In genomic region chr3:5122030-5122740, GRCh38 we compare ENCODE assay signal across 8 cellular contexts. TPM values are rescaled to one million over a fixed set of nuclear protein-coding genes. Genes with fewer than 3 reads are reported as not detected.
A peak's percentile ranks its signal among the peaks of the same experiment; 100 is the strongest.
DNase-seq lines count a peak whose midpoint lies in the region; ATAC-seq and TF ChIP-seq lines count a peak whose summit lies in the region.

TSS of gene ARL8B (plus strand) at chr3:5122292. CDS start at chr3:5122466, 174 bp downstream.

- H3K4me3 ChIP-seq in DOHH2 (ENCODE audit: low read length) (peak within 1 kb of the TSS; percentile 91), fibroblast of lung (replicated peaks in 1 of 4; ENCODE audit: control extremely low read depth in 1 of 4, insufficient read depth in 1 of 4, low read depth in 3 of 4, low read length in 4 of 4) (peak within 1 kb of the TSS; percentile 94 to 99 (median 98))

- H4K20me1 ChIP-seq in DOHH2 (ENCODE audit: control insufficient read depth, insufficient read depth, low read depth, low read length) (peaks cover 12% of the 10 kb centered on the region; the same call in 1 of the 2 replicates), fibroblast of lung (ENCODE audit: control insufficient read depth, extremely low read depth, insufficient read depth, low read length) (no peaks in the 10 kb centered on the region)

- H3K79me2 ChIP-seq in DOHH2 (ENCODE audit: control insufficient read depth, low read length) (peaks cover 55% of the 10 kb centered on the region), fibroblast of lung (ENCODE audit: control insufficient read depth, insufficient read depth, low read length) (peaks cover 51% of the 10 kb centered on the region)

- H2AFZ ChIP-seq in fibroblast of lung (ENCODE audit: low read length), result peak within 1 kb of the TSS; percentile 45

- peaks cover 13% of the 10 kb centered on the region for H3K36me3 ChIP-seq in DOHH2 (ENCODE audit: control insufficient read depth, low read length)
- H3K36me3 ChIP-seq in fibroblast of lung (ENCODE audit: control insufficient read depth, insufficient read depth, low read length), result no peaks in the 10 kb centered on the region

- no peaks in the 10 kb centered on the region for H3K27me3 Mint-ChIP-seq in IgD-negative memory B cell
- H3K27me3 Mint-ChIP-seq in naive thymus-derived CD8-positive, alpha-beta T cell, result no peaks in the 10 kb centered on the region
- H3K27me3 Mint-ChIP-seq in stimulated activated naive B cell treated with anti-CD40 and anti-IgM and Interleukin-4, amounts not matched to agents 10 μg/mL and 1 μg/mL and 100 μg/mL, for 72 hours, result no peaks in the 10 kb centered on the region

- H3K9me3 ChIP-seq in DOHH2 (ENCODE audit: control insufficient read depth, insufficient read depth, low read length), result no peaks in the 10 kb centered on the region
- no peaks in the 10 kb centered on the region for H3K9me3 ChIP-seq in fibroblast of lung (ENCODE audit: control insufficient read depth, insufficient read depth, low read depth, low read length)

- H3K27me3 ChIP-seq in DOHH2 (ENCODE audit: control insufficient read depth, low read length) (no peaks in the 10 kb centered on the region), fibroblast of lung (ENCODE audit: control insufficient read depth, insufficient read depth, low read length) (no peaks in the 10 kb centered on the region)

- POLR2A ChIA-PET in naive thymus-derived CD8-positive, alpha-beta T cell (lab: Charles Lee), result interaction anchor here (0.6 to 1.6 kb wide), 5 partner anchors 13 to 1986 kb away, joined by 3 to 4 read pairs (median 4); no protein-coding TSS in a partner anchor

- H3F3A ChIP-seq in DOHH2 (ENCODE audit: control insufficient read depth, insufficient read depth), result no peaks in the 10 kb centered on the region; the same call in 1 of the 2 replicates

- H3K9me2 ChIP-seq in DOHH2 (replicated peaks; ENCODE audit: control insufficient read depth, low read length), result no peaks in the 10 kb centered on the region

- peaks cover 24 to 31% (median 25%) of the 10 kb centered on the region in 3 donors for H3K4me1 Mint-ChIP-seq in IgD-negative memory B cell
- peaks cover 20 to 46% (median 44%) of the 10 kb centered on the region in 4 donors for H3K4me1 Mint-ChIP-seq in naive thymus-derived CD8-positive, alpha-beta T cell
- H3K4me1 Mint-ChIP-seq in stimulated activated naive B cell treated with anti-CD40 and anti-IgM and Interleukin-4, amounts not matched to agents 10 μg/mL and 1 μg/mL and 100 μg/mL, for 72 hours, result peaks cover 17 to 45% of the 10 kb centered on the region in 2 donors

- peaks cover 1% of the 10 kb centered on the region for H3K36me3 Mint-ChIP-seq in IgD-negative memory B cell
- peaks cover 0 to 4% (median 0%) of the 10 kb centered on the region in 3 donors for H3K36me3 Mint-ChIP-seq in naive thymus-derived CD8-positive, alpha-beta T cell
- H3K36me3 Mint-ChIP-seq in stimulated activated naive B cell treated with anti-CD40 and anti-IgM and Interleukin-4, amounts not matched to agents 10 μg/mL and 1 μg/mL and 100 μg/mL, for 72 hours, result peaks cover 12 to 27% of the 10 kb centered on the region in 2 donors

- H3K4me1 ChIP-seq in DOHH2 (ENCODE audit: control insufficient read depth, low read length) (peaks cover 34% of the 10 kb centered on the region), fibroblast of lung (ENCODE audit: control insufficient read depth, extremely low read depth, insufficient read depth, low read length) (peaks cover 3% of the 10 kb centered on the region)

- peak; percentile 92 for DNase-seq in RPMI8226
- DNase-seq in activated T-helper 1 cell treated with anti-CD3 and anti-CD28 coated beads, Interleukin-2, amount 50 U/mL, for 16 hours (ENCODE audit: low read depth in 1 of 2, low spot score in 1 of 2), result peak; percentile 87 to 88
- peak; percentile 85 to 87 for DNase-seq in fibroblast of lung (ENCODE audit: low read depth in 2 of 2)
- DNase-seq in naive thymus-derived CD8-positive, alpha-beta T cell, result peak; percentile 78 to 93 (median 88)
- peak; percentile 90 for DNase-seq in stimulated activated naive B cell treated with anti-CD40 and anti-IgM and Interleukin-4, amounts not matched to agents 10 μg/mL and 1 μg/mL and 100 μg/mL, for 72 hours

- peak within 1 kb of the TSS; percentile 86 to 97 (median 94) for H3K4me3 Mint-ChIP-seq in IgD-negative memory B cell
- H3K4me3 Mint-ChIP-seq in naive thymus-derived CD8-positive, alpha-beta T cell, result peak within 1 kb of the TSS; percentile 76 to 96 (median 91)
- H3K4me3 Mint-ChIP-seq in stimulated activated naive B cell treated with anti-CD40 and anti-IgM and Interleukin-4, amounts not matched to agents 10 μg/mL and 1 μg/mL and 100 μg/mL, for 72 hours, result peak within 1 kb of the TSS; percentile 91 to 98

- peak; percentile 90 for ATAC-seq in GM21529 (IDR thresholded peaks at IDR 0.05; ENCODE audit: unreplicated experiment)
- peak; percentile 96 to 98 for ATAC-seq in naive thymus-derived CD8-positive, alpha-beta T cell
- ATAC-seq in stimulated activated naive B cell treated with anti-CD40 and anti-IgM and Interleukin-4, amounts not matched to agents 10 μg/mL and 1 μg/mL and 100 μg/mL, for 72 hours (replicated peaks), result peak; percentile 92 to 96

- peak within 1 kb of the TSS; percentile 35 for H3K27ac ChIP-seq in DOHH2 (ENCODE audit: low read depth, low read length)
- H3K27ac ChIP-seq in fibroblast of lung (ENCODE audit: insufficient read depth, low read length), result peak within 1 kb of the TSS; percentile 98

- H3K4me2 ChIP-seq in DOHH2 (ENCODE audit: low read length), result peak within 1 kb of the TSS; percentile 91
- peak within 1 kb of the TSS; percentile 99 for H3K4me2 ChIP-seq in fibroblast of lung (ENCODE audit: extremely low read depth, insufficient read depth, low read length)

- H3K9me3 Mint-ChIP-seq in IgD-negative memory B cell, result no peaks in the 10 kb centered on the region
- no peaks in the 10 kb centered on the region for H3K9me3 Mint-ChIP-seq in naive thymus-derived CD8-positive, alpha-beta T cell
- no peaks in the 10 kb centered on the region for H3K9me3 Mint-ChIP-seq in stimulated activated naive B cell treated with anti-CD40 and anti-IgM and Interleukin-4, amounts not matched to agents 10 μg/mL and 1 μg/mL and 100 μg/mL, for 72 hours

- TF ChIP-seq CTCF in DOHH2 (IDR thresholded peaks at IDR 0.05; ENCODE audit: low read depth, low read length, poor library complexity, severe bottlenecking) (peak; percentile 95), fibroblast of lung (conservative IDR thresholded peaks at IDR 0.05 in 1 of 2, IDR thresholded peaks at IDR 0.05 in 1 of 2; ENCODE audit: low read depth in 1 of 2, low read length in 2 of 2) (peak; percentile 85 to 95)

- peak within 1 kb of the TSS; percentile 98 for H3K9ac ChIP-seq in fibroblast of lung (ENCODE audit: insufficient read depth, low read length)

- H3K27ac Mint-ChIP-seq in IgD-negative memory B cell, result peak within 1 kb of the TSS; percentile 61 to 97 (median 96)
- H3K27ac Mint-ChIP-seq in naive thymus-derived CD8-positive, alpha-beta T cell, result peak within 1 kb of the TSS; percentile 84 to 95 (median 93)
- peak within 1 kb of the TSS; percentile 99 for H3K27ac Mint-ChIP-seq in stimulated activated naive B cell treated with anti-CD40 and anti-IgM and Interleukin-4, amounts not matched to agents 10 μg/mL and 1 μg/mL and 100 μg/mL, for 72 hours

RNA-seq across cellular contexts. Expression of gene ARL8B, which starts in this region (rescaled TPM):
- 43.4 TPM for polyA plus RNA-seq in IgD-negative memory B cell
- total RNA-seq in fibroblast of lung, result 56.0 and 74.8 TPM in 2 replicates
- 87.6 and 98.4 TPM in 2 replicates for polyA plus RNA-seq in fibroblast of lung
- 58.4 and 60.7 TPM in 2 replicates for polyA plus RNA-seq in fibroblast of lung (2012)
- 5.9 and 8.0 TPM in 2 replicates for polyA minus RNA-seq in fibroblast of lung (ENCODE audit: low replicate concordance)
- 10 to 100 TPM; 51.8 to 57.8 TPM for total RNA-seq in naive thymus-derived CD8-positive, alpha-beta T cell
- 10 to 100 TPM; 40.4 to 49.8 (median 40.9) TPM for polyA plus RNA-seq in naive thymus-derived CD8-positive, alpha-beta T cell

Comparison
In these comparisons a context has a peak if more than half of its experiments do, and no peak if none do; other contexts are left out.
1. Peak in every context shown above with its lines: DNase-seq, ATAC-seq, H3K4me3 ChIP-seq and H3K27ac ChIP-seq.